ENCODE assay signal across 8 cellular contexts in genomic region chr17:17812211-17813054, GRCh38. TPM values are rescaled to one million over a fixed set of nuclear protein-coding genes. Genes with fewer than 3 reads are reported as not detected.
DNase-seq lines count a peak whose midpoint lies in the region; ATAC-seq and TF ChIP-seq lines count a peak whose summit lies in the region.

No MANE protein-coding gene starts in this region.

- H3K9me3 Mint-ChIP-seq in osteocyte (ENCODE audit: unreplicated experiment) (no peaks in the 10 kb centered on the region), type B pancreatic cell (no peaks in the 10 kb centered on the region)

- peaks cover 34% of the 10 kb centered on the region for H3K4me1 Mint-ChIP-seq in osteocyte (ENCODE audit: unreplicated experiment)
- H3K4me1 Mint-ChIP-seq in type B pancreatic cell (ENCODE audit: unreplicated experiment): peaks cover 20% of the 10 kb centered on the region

- DNase-seq in SKM-1 treated with dmso at 0.1 percent for 144 hours (lab: John Stamatoyannopoulos, UW; ENCODE audit: unreplicated experiment) (peak; percentile 18), SKM-1 (lab: John Stamatoyannopoulos, UW; ENCODE audit: unreplicated experiment) (no peak), RKO (ENCODE audit: low spot score) (peak; percentile 52), foreskin keratinocyte (no peak), osteocyte (ENCODE audit: extremely low spot score, unreplicated experiment) (peak; percentile 91), type B pancreatic cell (ENCODE audit: extremely low spot score, unreplicated experiment) (peak; percentile 89)
- peak; percentile 50 for DNase-seq in activated effector memory CD4-positive, alpha-beta T cell treated with Interleukin-2 at 50 U/mL for 16 hours

- H3K27me3 ChIP-seq in foreskin keratinocyte: no peaks in the 10 kb centered on the region

- ATAC-seq in foreskin keratinocyte: peak; percentile 14
- no peak for ATAC-seq in HG03159 (IDR thresholded peaks at IDR 0.05; ENCODE audit: unreplicated experiment)

- TF ChIP-seq CTCF in foreskin keratinocyte (conservative IDR thresholded peaks at IDR 0.05) (peak; percentile 91), osteocyte (IDR thresholded peaks at IDR 0.05) (peak; percentile 100), type B pancreatic cell (conservative IDR thresholded peaks at IDR 0.05) (peak; percentile 100)

- H3K4me1 ChIP-seq in foreskin keratinocyte: no peaks in the 10 kb centered on the region

- H3K4me3 Mint-ChIP-seq in osteocyte (ENCODE audit: unreplicated experiment) (no peak overlapping the region), type B pancreatic cell (peak overlapping the region; percentile 49)

- H3K27ac Mint-ChIP-seq in osteocyte (ENCODE audit: unreplicated experiment): peak overlapping the region; percentile 60
- H3K27ac Mint-ChIP-seq in type B pancreatic cell: peak overlapping the region; percentile 83

- no peak overlapping the region for H3K27ac ChIP-seq in foreskin keratinocyte

- H3K27me3 Mint-ChIP-seq in osteocyte (ENCODE audit: unreplicated experiment) (no peaks in the 10 kb centered on the region), type B pancreatic cell (no peaks in the 10 kb centered on the region)

- H3K36me3 Mint-ChIP-seq in osteocyte (ENCODE audit: unreplicated experiment) (no peaks in the 10 kb centered on the region), type B pancreatic cell (peaks cover 3% of the 10 kb centered on the region)

RNA-seq across cellular contexts. Expression of gene SREBF1, which starts 24.4 kb away (rescaled TPM):
- total RNA-seq in foreskin keratinocyte (113 and 118 TPM in 2 replicates), osteocyte (78.0 and 86.9 TPM in 2 replicates), type B pancreatic cell (ENCODE audit: low replicate concordance) (81.2 and 97.0 TPM in 2 replicates)
- 67.3 and 72.1 TPM in 2 replicates for polyA plus RNA-seq in foreskin keratinocyte

Comparison
In these comparisons a context has a peak if more than half of its experiments do, and no peak if none do; other contexts are left out.
1. DNase-seq: peak in SKM-1 treated with dmso at 0.1 percent for 144 hours (single experiment), RKO (single experiment), activated effector memory CD4-positive, alpha-beta T cell treated with Interleukin-2 at 50 U/mL for 16 hours (single experiment), osteocyte (single experiment) and type B pancreatic cell (single experiment); none in SKM-1 (single experiment) and foreskin keratinocyte (0 of 2).
2. Peak in every context shown above with its lines, with median percentiles within 50 percentile points of each other: CTCF ChIP-seq.